ENCODE assay signal across 18 cellular contexts in the genomic region with DNA sequence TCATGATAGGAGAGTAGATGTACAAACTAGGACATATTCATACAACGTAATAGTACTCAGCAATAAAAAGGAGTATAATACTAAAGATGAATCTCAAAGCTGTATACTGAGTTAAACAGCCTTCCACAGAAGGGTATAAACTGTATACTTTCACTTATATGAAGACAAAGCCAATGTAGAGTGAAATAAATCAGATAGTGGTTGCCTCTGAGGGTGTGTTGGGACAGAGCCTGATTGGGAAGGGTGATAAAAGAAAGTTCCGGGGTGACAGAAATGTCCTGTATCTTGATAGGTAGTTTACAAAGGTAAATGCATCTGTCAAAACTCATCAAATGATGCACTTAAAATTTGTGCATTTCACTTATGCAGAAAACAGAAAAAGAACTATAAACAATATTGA.
DNase-seq lines count a peak whose midpoint lies in the region; ATAC-seq and TF ChIP-seq lines count a peak whose summit lies in the region.
"Had no signal": no experiment of that assay in that cellular context is flagged by ENCODE, and none has a peak within 500 bp of the region (broad histone marks: within the 10 kb centered on the region; RNA-seq: fewer than 3 reads in every experiment).

No MANE protein-coding gene starts in this region.

- H3K27ac Mint-ChIP-seq in activated CD4-positive, alpha-beta T cell treated with anti-CD3 and anti-CD28 coated beads, Interleukin-2, amount 10 ng/mL, durations not matched to agents 7 days and 5 days = peak overlapping the region; percentile 97
- peak overlapping the region; percentile 100 for H3K27ac Mint-ChIP-seq in T-helper 17 cell
- H3K27ac Mint-ChIP-seq in stimulated activated memory B cell treated with anti-CD40 and anti-IgM and Interleukin-4, amounts not matched to agents 10 μg/mL and 1 μg/mL and 100 μg/mL, for 72 hours = peak overlapping the region; percentile 83

- H3K4me3 ChIP-seq in dorsolateral prefrontal cortex (no peak overlapping the region), left lung (no peak overlapping the region)
- H3K4me3 ChIP-seq: pancreas, skin epidermis, thyroid gland had no signal

- H3K4me1 ChIP-seq in left lung = peaks cover 8 to 26% of the 10 kb centered on the region in 2 donors

- intact Hi-C loops in dorsolateral prefrontal cortex (cut with DNase I) (loop anchor here in 1 of 2 donors (10.0 kb wide), 1 partner anchor 102 kb away; no protein-coding TSS in a partner anchor), left lung (cut with DNase I) (no loop called here)

- H3K4me1 Mint-ChIP-seq in activated CD4-positive, alpha-beta T cell treated with anti-CD3 and anti-CD28 coated beads, Interleukin-2, amount 10 ng/mL, durations not matched to agents 7 days and 5 days = peaks cover 47% of the 10 kb centered on the region
- peaks cover 35% of the 10 kb centered on the region for H3K4me1 Mint-ChIP-seq in T-helper 17 cell
- H3K4me1 Mint-ChIP-seq in stimulated activated memory B cell treated with anti-CD40 and anti-IgM and Interleukin-4, amounts not matched to agents 10 μg/mL and 1 μg/mL and 100 μg/mL, for 72 hours = peaks cover 29% of the 10 kb centered on the region

- H3K4me3 Mint-ChIP-seq in activated CD4-positive, alpha-beta T cell treated with anti-CD3 and anti-CD28 coated beads, Interleukin-2, amount 10 ng/mL, durations not matched to agents 7 days and 5 days = peak overlapping the region; percentile 70
- H3K4me3 Mint-ChIP-seq in T-helper 17 cell = peak overlapping the region; percentile 85
- H3K4me3 Mint-ChIP-seq in stimulated activated memory B cell treated with anti-CD40 and anti-IgM and Interleukin-4, amounts not matched to agents 10 μg/mL and 1 μg/mL and 100 μg/mL, for 72 hours = no peak overlapping the region

- peak; percentile 51 for ATAC-seq in T-helper 17 cell
- no peak for ATAC-seq in stimulated activated memory B cell treated with anti-CD40 and anti-IgM and Interleukin-4, amounts not matched to agents 10 μg/mL and 1 μg/mL and 100 μg/mL, for 72 hours
- no peak for ATAC-seq in left lung
- ATAC-seq in GM19452 (IDR thresholded peaks at IDR 0.05; ENCODE audit: unreplicated experiment) = no peak

- TF ChIP-seq CTCF in dorsolateral prefrontal cortex (IDR thresholded peaks at IDR 0.05 in 54 of 56, conservative IDR thresholded peaks at IDR 0.05 in 2 of 56; ENCODE audit: low read depth in 1 of 56, partially characterized antibody in 56 of 56) (no peak), left lung (IDR thresholded peaks at IDR 0.05) (no peak)

- H3K36me3 ChIP-seq in left lung = peaks cover 0 to 36% of the 10 kb centered on the region in 2 donors

- H3K9me3 ChIP-seq in T-helper 17 cell (ENCODE audit: control insufficient read depth, low read length, poor library complexity, severe bottlenecking) (no peaks in the 10 kb centered on the region), left lung (no peaks in the 10 kb centered on the region)
- H3K9me3 ChIP-seq: pancreas, thyroid gland had no signal

- no peaks in the 10 kb centered on the region for H3K27me3 Mint-ChIP-seq in activated CD4-positive, alpha-beta T cell treated with anti-CD3 and anti-CD28 coated beads, Interleukin-2, amount 10 ng/mL, durations not matched to agents 7 days and 5 days
- no peaks in the 10 kb centered on the region for H3K27me3 Mint-ChIP-seq in T-helper 17 cell
- no peaks in the 10 kb centered on the region for H3K27me3 Mint-ChIP-seq in stimulated activated memory B cell treated with anti-CD40 and anti-IgM and Interleukin-4, amounts not matched to agents 10 μg/mL and 1 μg/mL and 100 μg/mL, for 72 hours

- H3K27ac ChIP-seq in dorsolateral prefrontal cortex = peak overlapping the region in 46 of 59 donors; percentile 5 to 88 (median 79)
- no peak overlapping the region for H3K27ac ChIP-seq in left lung
- H3K27ac ChIP-seq: C4-2B had no signal

- H3K27me3 ChIP-seq in dorsolateral prefrontal cortex = no peaks in the 10 kb centered on the region
- H3K27me3 ChIP-seq in left lung = no peaks in the 10 kb centered on the region
- H3K27me3 ChIP-seq: pancreas, thyroid gland had no signal

- peaks cover 3% of the 10 kb centered on the region for H3K9me3 Mint-ChIP-seq in activated CD4-positive, alpha-beta T cell treated with anti-CD3 and anti-CD28 coated beads, Interleukin-2, amount 10 ng/mL, durations not matched to agents 7 days and 5 days
- H3K9me3 Mint-ChIP-seq in stimulated activated memory B cell treated with anti-CD40 and anti-IgM and Interleukin-4, amounts not matched to agents 10 μg/mL and 1 μg/mL and 100 μg/mL, for 72 hours = peaks cover 3% of the 10 kb centered on the region

- no peak for DNase-seq in activated CD4-positive, alpha-beta T cell treated with anti-CD3 and anti-CD28 coated beads, Interleukin-2, amount 10 ng/mL, durations not matched to agents 7 days and 5 days
- DNase-seq in activated CD4-positive, alpha-beta T cell treated with anti-CD3 and anti-CD28 coated beads, Interleukin-2, amount 50 U/mL, for 48 hours = no peak
- DNase-seq in T-helper 17 cell (no peak), dorsolateral prefrontal cortex (no peak), left lung (no peak), SW 1271 (lab: John Stamatoyannopoulos, UW) (no peak)
- DNase-seq: activated CD4-positive, CD25-positive, alpha-beta regulatory T cell; NCI-H2029 treated with DMSO at 0.1 percent for 48 hours; NCI-H510A treated with DMSO at 0.1 percent for 48 hours; pancreas; Right ventricle myocardium superior; stimulated activated CD4-positive, alpha-beta T cell treated with anti-CD3 and anti-CD28 coated beads, Interleukin-4, amount 100 ng/mL, for 4 hours; stimulated activated CD8-positive, alpha-beta memory T cell treated with anti-CD3 and anti-CD28 coated beads, Interleukin-4, amount 100 ng/mL, for 48 hours; thyroid gland had no signal

- peaks cover 62% of the 10 kb centered on the region for H3K36me3 Mint-ChIP-seq in activated CD4-positive, alpha-beta T cell treated with anti-CD3 and anti-CD28 coated beads, Interleukin-2, amount 10 ng/mL, durations not matched to agents 7 days and 5 days (ENCODE audit: low read depth)
- no peaks in the 10 kb centered on the region for H3K36me3 Mint-ChIP-seq in T-helper 17 cell (ENCODE audit: low read depth)
- peaks cover 60% of the 10 kb centered on the region for H3K36me3 Mint-ChIP-seq in stimulated activated memory B cell treated with anti-CD40 and anti-IgM and Interleukin-4, amounts not matched to agents 10 μg/mL and 1 μg/mL and 100 μg/mL, for 72 hours

- CTCF ChIA-PET in activated CD4-positive, alpha-beta T cell treated with anti-CD3 and anti-CD28 coated beads, Interleukin-2, amount 10 ng/mL, durations not matched to agents 7 days and 5 days (lab: Charles Lee) = interaction anchor here (0.6 kb wide), 1 partner anchor 1989 kb away, joined by 3 read pairs; no protein-coding TSS in a partner anchor

- POLR2A ChIA-PET in activated CD4-positive, alpha-beta T cell treated with anti-CD3 and anti-CD28 coated beads, Interleukin-2, amount 10 ng/mL, durations not matched to agents 7 days and 5 days (lab: Charles Lee) = interaction anchor here (0.6 kb wide), 1 partner anchor 18 kb away, joined by 4 read pairs; no protein-coding TSS in a partner anchor

Comparison
In these comparisons a context has a peak if more than half of its experiments do, and no peak if none do; other contexts are left out.
1. H3K27ac ChIP-seq: peak in dorsolateral prefrontal cortex (46 of 59); none in left lung (0 of 2).
2. Peak in every context shown above with its lines, with median percentiles within 50 percentile points of each other: H3K27ac Mint-ChIP-seq.